ENCODE assay signal across 24 cellular contexts in genomic region chr11:38593649-38594048, GRCh38.
DNase-seq lines count a peak whose midpoint lies in the region; ATAC-seq, FAIRE-seq and TF ChIP-seq lines count a peak whose summit lies in the region.
"Had no signal": no experiment of that assay in that cellular context is flagged by ENCODE, and none has a peak within 500 bp of the region (broad histone marks: within the 10 kb centered on the region; RNA-seq: fewer than 3 reads in every experiment).

No MANE protein-coding gene starts in this region.

- FAIRE-seq in bronchial epithelial cell (lab: Jason Lieb, UNC) = no peak
- FAIRE-seq: GM12891, RCC 7860 had no signal

- no peaks in the 10 kb centered on the region for H3K9me3 Mint-ChIP-seq in activated T-helper 17 cell treated with anti-CD3 and anti-CD28 coated beads, Interleukin-2, amount 50 U/mL, for 72 hours

- H3K4me3 ChIP-seq in bronchial epithelial cell (ENCODE audit: low read depth, low read length) = no peak overlapping the region
- H3K4me3 ChIP-seq: adrenal gland, spleen, thyroid gland had no signal

- no peak overlapping the region for H3K4me3 Mint-ChIP-seq in activated T-helper 17 cell treated with anti-CD3 and anti-CD28 coated beads, Interleukin-2, amount 50 U/mL, for 72 hours
- H3K4me3 Mint-ChIP-seq: CD8-positive, alpha-beta memory T cell had no signal

- H3K27me3 Mint-ChIP-seq in activated T-helper 17 cell treated with anti-CD3 and anti-CD28 coated beads, Interleukin-2, amount 50 U/mL, for 72 hours = no peaks in the 10 kb centered on the region
- H3K27me3 Mint-ChIP-seq: CD8-positive, alpha-beta memory T cell had no signal

- H3K4me1 Mint-ChIP-seq in activated T-helper 17 cell treated with anti-CD3 and anti-CD28 coated beads, Interleukin-2, amount 50 U/mL, for 72 hours = no peaks in the 10 kb centered on the region
- H3K4me1 Mint-ChIP-seq: CD8-positive, alpha-beta memory T cell had no signal

- H3K36me3 ChIP-seq in bronchial epithelial cell (ENCODE audit: control insufficient read depth, insufficient read depth, low read length) = no peaks in the 10 kb centered on the region
- H3K36me3 ChIP-seq: adrenal gland, neutrophil, spleen, thyroid gland had no signal

- H3K27me3 ChIP-seq in bronchial epithelial cell (ENCODE audit: control insufficient read depth, insufficient read depth, low read length) = no peaks in the 10 kb centered on the region
- H3K27me3 ChIP-seq: adrenal gland, neutrophil, spleen, thyroid gland had no signal

- ATAC-seq in GM18909 (IDR thresholded peaks at IDR 0.05; ENCODE audit: poor library complexity, unreplicated experiment) = no peak
- ATAC-seq in activated T-helper 17 cell treated with anti-CD3 and anti-CD28 coated beads, Interleukin-2, amount 50 U/mL, for 72 hours (replicated peaks) = no peak

- no peak overlapping the region for H3K27ac Mint-ChIP-seq in activated T-helper 17 cell treated with anti-CD3 and anti-CD28 coated beads, Interleukin-2, amount 50 U/mL, for 72 hours
- H3K27ac Mint-ChIP-seq: CD8-positive, alpha-beta memory T cell had no signal

- no peaks in the 10 kb centered on the region for H3K36me3 Mint-ChIP-seq in activated T-helper 17 cell treated with anti-CD3 and anti-CD28 coated beads, Interleukin-2, amount 50 U/mL, for 72 hours (ENCODE audit: low read depth)
- H3K36me3 Mint-ChIP-seq: CD8-positive, alpha-beta memory T cell had no signal

- DNase-seq in EH (ENCODE audit: low read depth) (peak; percentile 16), NCI-H226 (peak; percentile 47), bronchial epithelial cell (ENCODE audit: low read depth) (peak; percentile 31), myocyte (ENCODE audit: low read depth) (peak; percentile 3), SHP77 (lab: John Stamatoyannopoulos, UW) (no peak), GM13977 (ENCODE audit: low spot score) (no peak)
- DNase-seq: activated CD4-positive, alpha-beta T cell treated with anti-CD3 and anti-CD28 coated beads, Interleukin-2, amount 50 U/mL, for 48 hours; activated CD4-positive, CD25-positive, alpha-beta regulatory T cell; activated effector memory CD4-positive, alpha-beta T cell treated with Interleukin-2 at 50 U/mL for 16 hours; adrenal gland; CD8-positive, alpha-beta memory T cell; erythroblast; Kasumi-1; NCI-H2081 treated with DMSO at 0.1 percent for 48 hours; NCI-H446 treated with DMSO at 0.1 percent for 48 hours; spleen; stimulated activated CD4-positive, alpha-beta T cell treated with anti-CD3 and anti-CD28 coated beads, Interleukin-4, amount 100 ng/mL, for 1 hour; stimulated activated naive CD4-positive, alpha-beta T cell treated with Interleukin-2 at 50 U/mL for 16 hours; thyroid gland had no signal

- TF ChIP-seq CTCF in bronchial epithelial cell (IDR thresholded peaks at IDR 0.05; ENCODE audit: insufficient read depth, low read length, severe bottlenecking) (no peak), GM13977 (IDR thresholded peaks at IDR 0.05; ENCODE audit: extremely low read depth, insufficient read depth, missing control alignments) (no peak)

- in situ Hi-C loops in GM13977 (cut with MboI; ENCODE audit: low pct_unique_long_range_greater_than_20kb, low sequenced_read_pairs, unreplicated experiment) = no loop called here

Comparison
In these comparisons a context has a peak if more than half of its experiments do, and no peak if none do; other contexts are left out.
1. DNase-seq: peak in EH (single experiment), NCI-H226 (single experiment), bronchial epithelial cell (single experiment) and myocyte (single experiment); none in SHP77 (0 of 2) and GM13977 (single experiment).